In genomic region chr10:129786216-129786615, GRCh38 we compare ENCODE assay signal across 19 cellular contexts.
"Had no signal": no experiment of that assay in that cellular context is flagged by ENCODE, and none has a peak within 500 bp of the region (broad histone marks: within the 10 kb centered on the region; RNA-seq: fewer than 3 reads in every experiment).

No MANE protein-coding gene starts in this region.

- H3K27me3 ChIP-seq: Peyer's patch, SJCRH30 had no signal

- H3K9me3 ChIP-seq: SJCRH30, SK-N-SH had no signal

- H3K4me3 ChIP-seq: K562, Peyer's patch, SJCRH30 had no signal

- H3K36me3 ChIP-seq: Peyer's patch, SJCRH30, WERI-Rb-1 had no signal

- H3K27ac ChIP-seq: Peyer's patch, RWPE1, SJCRH30, WERI-Rb-1 had no signal

- DNase-seq: activated CD4-positive, alpha-beta memory T cell treated with anti-CD3 and anti-CD28 coated beads, Interleukin-2, amount 10 ng/mL, durations not matched to agents 7 days and 5 days; activated CD4-positive, alpha-beta T cell treated with anti-CD3 and anti-CD28 coated beads for 36 hours; activated CD4-positive, alpha-beta T cell treated with anti-CD3 and anti-CD28 coated beads, Interleukin-2, amount 50 U/mL, for 1 hour; activated naive CD8-positive, alpha-beta T cell treated with anti-CD3 and anti-CD28 coated beads, Interleukin-2, amount 50 U/mL, for 24 hours; activated T-cell treated with anti-CD3 and anti-CD28 coated beads, Interleukin-2, amount 50 U/mL, for 1 hour; amygdala; Karpas-422; NCI-H1436 treated with DMSO at 0.1 percent for 48 hours; NCI-H187; NCI-H226; NCI-H526; Right ventricle myocardium superior; SK-N-SH; T-helper 1 cell had no signal

- H3K4me1 ChIP-seq: Peyer's patch had no signal
